2 cellular contexts compared by ENCODE assay signal in the genomic region with DNA sequence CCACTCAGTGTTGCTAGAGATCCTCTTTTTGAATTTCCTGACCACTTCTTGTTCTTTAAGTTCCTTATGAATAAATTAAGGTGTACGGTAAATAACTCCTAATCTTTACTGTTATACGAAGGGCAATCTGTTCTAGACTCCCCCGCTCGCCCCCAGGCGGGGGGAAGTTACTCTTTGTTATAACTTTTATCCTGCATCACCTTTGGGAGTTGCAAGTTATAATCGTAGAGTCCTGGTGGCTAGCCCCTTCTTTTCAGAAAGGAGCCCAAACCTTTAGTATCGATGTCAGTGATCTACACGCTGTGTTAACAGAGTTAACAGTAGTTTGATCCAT.
TF ChIP-seq lines count a peak whose summit lies in the region.

No MANE protein-coding gene starts in this region.

TF ChIP-seq in A549, 52 proteins besides CTCF, POLR2A, EP300 and RAD21 (continued from another document):
- TF ChIP-seq, protein P1, sequence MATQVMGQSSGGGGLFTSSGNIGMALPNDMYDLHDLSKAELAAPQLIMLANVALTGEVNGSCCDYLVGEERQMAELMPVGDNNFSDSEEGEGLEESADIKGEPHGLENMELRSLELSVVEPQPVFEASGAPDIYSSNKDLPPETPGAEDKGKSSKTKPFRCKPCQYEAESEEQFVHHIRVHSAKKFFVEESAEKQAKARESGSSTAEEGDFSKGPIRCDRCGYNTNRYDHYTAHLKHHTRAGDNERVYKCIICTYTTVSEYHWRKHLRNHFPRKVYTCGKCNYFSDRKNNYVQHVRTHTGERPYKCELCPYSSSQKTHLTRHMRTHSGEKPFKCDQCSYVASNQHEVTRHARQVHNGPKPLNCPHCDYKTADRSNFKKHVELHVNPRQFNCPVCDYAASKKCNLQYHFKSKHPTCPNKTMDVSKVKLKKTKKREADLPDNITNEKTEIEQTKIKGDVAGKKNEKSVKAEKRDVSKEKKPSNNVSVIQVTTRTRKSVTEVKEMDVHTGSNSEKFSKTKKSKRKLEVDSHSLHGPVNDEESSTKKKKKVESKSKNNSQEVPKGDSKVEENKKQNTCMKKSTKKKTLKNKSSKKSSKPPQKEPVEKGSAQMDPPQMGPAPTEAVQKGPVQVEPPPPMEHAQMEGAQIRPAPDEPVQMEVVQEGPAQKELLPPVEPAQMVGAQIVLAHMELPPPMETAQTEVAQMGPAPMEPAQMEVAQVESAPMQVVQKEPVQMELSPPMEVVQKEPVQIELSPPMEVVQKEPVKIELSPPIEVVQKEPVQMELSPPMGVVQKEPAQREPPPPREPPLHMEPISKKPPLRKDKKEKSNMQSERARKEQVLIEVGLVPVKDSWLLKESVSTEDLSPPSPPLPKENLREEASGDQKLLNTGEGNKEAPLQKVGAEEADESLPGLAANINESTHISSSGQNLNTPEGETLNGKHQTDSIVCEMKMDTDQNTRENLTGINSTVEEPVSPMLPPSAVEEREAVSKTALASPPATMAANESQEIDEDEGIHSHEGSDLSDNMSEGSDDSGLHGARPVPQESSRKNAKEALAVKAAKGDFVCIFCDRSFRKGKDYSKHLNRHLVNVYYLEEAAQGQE (IDR thresholded peaks at IDR 0.05): no peak
- TF ChIP-seq, protein P2, sequence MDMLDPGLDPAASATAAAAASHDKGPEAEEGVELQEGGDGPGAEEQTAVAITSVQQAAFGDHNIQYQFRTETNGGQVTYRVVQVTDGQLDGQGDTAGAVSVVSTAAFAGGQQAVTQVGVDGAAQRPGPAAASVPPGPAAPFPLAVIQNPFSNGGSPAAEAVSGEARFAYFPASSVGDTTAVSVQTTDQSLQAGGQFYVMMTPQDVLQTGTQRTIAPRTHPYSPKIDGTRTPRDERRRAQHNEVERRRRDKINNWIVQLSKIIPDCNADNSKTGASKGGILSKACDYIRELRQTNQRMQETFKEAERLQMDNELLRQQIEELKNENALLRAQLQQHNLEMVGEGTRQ (IDR thresholded peaks at IDR 0.05): no peak

TF ChIP-seq in HCT116, 20 proteins besides CTCF, POLR2A, EP300 and RAD21 (continued from another document):
- TF ChIP-seq, protein P1 (IDR thresholded peaks at IDR 0.05; ENCODE audit: low read depth): no peak
- TF ChIP-seq ZNF274 (IDR thresholded peaks at IDR 0.05; ENCODE audit: low read depth, low read length): no peak
- no peak for TF ChIP-seq ATF3 (IDR thresholded peaks at IDR 0.05)
